In the genomic region with DNA sequence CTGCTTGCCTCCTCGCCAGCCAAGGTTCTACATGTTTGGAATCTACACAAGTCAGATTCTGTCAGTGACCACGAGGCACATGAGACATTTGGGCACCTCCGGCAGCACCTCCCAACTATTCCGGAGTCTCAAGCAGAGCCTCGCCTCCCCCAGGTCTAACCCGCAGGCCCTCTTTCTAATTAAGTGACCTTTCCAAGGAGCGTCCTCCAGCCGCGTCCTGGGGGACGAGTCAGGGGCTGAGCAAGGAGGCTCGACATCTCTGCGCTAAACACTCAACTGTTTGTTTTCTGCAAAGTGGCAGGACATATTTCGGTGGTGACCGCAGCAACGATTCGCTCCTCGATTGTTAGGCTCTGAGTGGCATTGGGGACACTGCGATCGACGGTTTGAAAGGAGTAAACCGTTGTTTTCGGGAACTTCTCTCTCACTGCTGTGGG, we compare ENCODE assay signal across 8 cellular contexts. TPM values are rescaled to one million over a fixed set of nuclear protein-coding genes. Genes with fewer than 3 reads are reported as not detected.
DNase-seq lines count a peak whose midpoint lies in the region; ATAC-seq, FAIRE-seq and TF ChIP-seq lines count a peak whose summit lies in the region.

No MANE protein-coding gene starts in this region.

- H3K4me3 ChIP-seq in CD8-positive, alpha-beta T cell (ENCODE audit: low read depth, low read length), result peak overlapping the region; percentile 57
- H3K4me3 ChIP-seq in astrocyte of the spinal cord (ENCODE audit: low read depth, low read length), result peak overlapping the region; percentile 59
- peak overlapping the region; percentile 54 to 75 (median 72) for H3K4me3 ChIP-seq in keratinocyte (ENCODE audit: control insufficient read depth in 2 of 3, extremely low read depth in 1 of 3, insufficient read depth in 2 of 3, low read depth in 1 of 3, low read length in 3 of 3)

- no peaks in the 10 kb centered on the region for H3K27me3 ChIP-seq in CD8-positive, alpha-beta T cell (ENCODE audit: insufficient read depth, low read length)
- peaks cover 23% of the 10 kb centered on the region for H3K27me3 ChIP-seq in keratinocyte (ENCODE audit: control insufficient read depth, extremely low read depth, insufficient read depth, low read length)

- no peak for FAIRE-seq in keratinocyte (lab: Jason Lieb, UNC)
- FAIRE-seq in HTR-8/SVneo (lab: Jason Lieb, UNC), result no peak

- dilution Hi-C loops in keratinocyte (cut with MboI; ENCODE audit: extremely low pct_ligation_motif_present, low sequenced_read_pairs), result no loop called here

- H3K9ac ChIP-seq in keratinocyte (ENCODE audit: control insufficient read depth, extremely low read depth, insufficient read depth, low read length), result no peak overlapping the region

- in situ Hi-C loops in astrocyte of the spinal cord (cut with HindIII; ENCODE audit: low sequenced_read_pairs), result no loop called here

- intact Hi-C loops in CD8-positive, alpha-beta T cell (cut with DNase I, micrococcal nuclease), result no loop called here

- DNase-seq in CD8-positive, alpha-beta T cell, result no peak
- peak; percentile 20 for DNase-seq in astrocyte of the spinal cord (ENCODE audit: low read depth, low spot score)
- no peak for DNase-seq in keratinocyte (ENCODE audit: low read depth, low spot score)
- peak in 1 of 2 donors; percentile 10 for DNase-seq in stimulated activated naive CD8-positive, alpha-beta T cell treated with anti-CD3 and anti-CD28 coated beads, Interleukin-15, amount 100 ng/mL, for 72 hours
- no peak for DNase-seq in HTR-8/SVneo (ENCODE audit: insufficient read length, low spot score)
- no peak for DNase-seq in UCSD-AML1 (lab: John Stamatoyannopoulos, UW; ENCODE audit: unreplicated experiment)
- no peak for DNase-seq in NCI-H524 treated with DMSO at 0.1 percent for 48 hours (lab: John Stamatoyannopoulos, UW)

- H3K9me3 ChIP-seq in CD8-positive, alpha-beta T cell (ENCODE audit: low read length), result no peaks in the 10 kb centered on the region
- H3K9me3 ChIP-seq in keratinocyte (ENCODE audit: control insufficient read depth, low read depth, low read length), result no peaks in the 10 kb centered on the region

- CTCF ChIA-PET in CD8-positive, alpha-beta T cell (lab: Charles Lee), result no interaction called here

- H3K27ac Mint-ChIP-seq in CD8-positive, alpha-beta T cell, result no peak overlapping the region
- no peak overlapping the region for H3K27ac Mint-ChIP-seq in stimulated activated naive CD8-positive, alpha-beta T cell treated with anti-CD3 and anti-CD28 coated beads, Interleukin-15, amount 100 ng/mL, for 72 hours

- H3K4me1 ChIP-seq in CD8-positive, alpha-beta T cell (ENCODE audit: insufficient read depth, low read length), result peaks cover 8% of the 10 kb centered on the region
- peaks cover 7% of the 10 kb centered on the region for H3K4me1 ChIP-seq in keratinocyte (ENCODE audit: control insufficient read depth, extremely low read depth, insufficient read depth, low read length)

- H3K4me3 Mint-ChIP-seq in CD8-positive, alpha-beta T cell, result peak overlapping the region; percentile 79
- H3K4me3 Mint-ChIP-seq in stimulated activated naive CD8-positive, alpha-beta T cell treated with anti-CD3 and anti-CD28 coated beads, Interleukin-15, amount 100 ng/mL, for 72 hours, result peak overlapping the region; percentile 80

- H3K9me3 Mint-ChIP-seq in CD8-positive, alpha-beta T cell, result no peaks in the 10 kb centered on the region
- H3K9me3 Mint-ChIP-seq in stimulated activated naive CD8-positive, alpha-beta T cell treated with anti-CD3 and anti-CD28 coated beads, Interleukin-15, amount 100 ng/mL, for 72 hours, result no peaks in the 10 kb centered on the region

- peaks cover 17% of the 10 kb centered on the region for H3K4me1 Mint-ChIP-seq in CD8-positive, alpha-beta T cell (ENCODE audit: low read depth)
- H3K4me1 Mint-ChIP-seq in stimulated activated naive CD8-positive, alpha-beta T cell treated with anti-CD3 and anti-CD28 coated beads, Interleukin-15, amount 100 ng/mL, for 72 hours, result peaks cover 19% of the 10 kb centered on the region

- POLR2A ChIA-PET in CD8-positive, alpha-beta T cell (lab: Charles Lee), result no interaction called here

- peak overlapping the region; percentile 81 for H3K4me2 ChIP-seq in keratinocyte (ENCODE audit: control insufficient read depth, extremely low read depth, insufficient read depth, low read depth, low read length)

- no peaks in the 10 kb centered on the region for H3K36me3 ChIP-seq in CD8-positive, alpha-beta T cell (ENCODE audit: insufficient read depth, low read length)
- no peaks in the 10 kb centered on the region for H3K36me3 ChIP-seq in keratinocyte (ENCODE audit: control insufficient read depth in 2 of 2, extremely low read depth in 1 of 2, insufficient read depth in 2 of 2, low read length in 2 of 2)

- H4K20me1 ChIP-seq in keratinocyte (ENCODE audit: control insufficient read depth, extremely low read depth, insufficient read depth, low read length), result no peaks in the 10 kb centered on the region

- no peaks in the 10 kb centered on the region for H3K9me1 ChIP-seq in keratinocyte (ENCODE audit: control insufficient read depth, extremely low read depth, insufficient read depth, low read length)

- no peaks in the 10 kb centered on the region for H3K36me3 Mint-ChIP-seq in CD8-positive, alpha-beta T cell

- H2AFZ ChIP-seq in keratinocyte (ENCODE audit: control insufficient read depth, low read length), result peak overlapping the region; percentile 72

- peaks cover 58% of the 10 kb centered on the region for H3K27me3 Mint-ChIP-seq in CD8-positive, alpha-beta T cell (ENCODE audit: low read depth)
- peaks cover 66% of the 10 kb centered on the region for H3K27me3 Mint-ChIP-seq in stimulated activated naive CD8-positive, alpha-beta T cell treated with anti-CD3 and anti-CD28 coated beads, Interleukin-15, amount 100 ng/mL, for 72 hours

- TF ChIP-seq CTCF in CD8-positive, alpha-beta T cell (IDR thresholded peaks at IDR 0.05), result no peak
- no peak for TF ChIP-seq CTCF in astrocyte of the spinal cord (IDR thresholded peaks at IDR 0.05; ENCODE audit: low read depth, low read length)
- no peak for TF ChIP-seq CTCF in keratinocyte (optimal IDR thresholded peaks at IDR 0.05 in 1 of 3, IDR thresholded peaks at IDR 0.05 in 1 of 3, conservative IDR thresholded peaks at IDR 0.05 in 1 of 3; ENCODE audit: extremely low read depth in 1 of 3, insufficient read depth in 2 of 3, low read length in 3 of 3)

- H3K79me2 ChIP-seq in keratinocyte (ENCODE audit: control insufficient read depth, insufficient read depth, low read length), result no peaks in the 10 kb centered on the region

- H3K27ac ChIP-seq in CD8-positive, alpha-beta T cell (ENCODE audit: low read depth, low read length), result no peak overlapping the region
- H3K27ac ChIP-seq in keratinocyte (ENCODE audit: control insufficient read depth, insufficient read depth, low read length), result no peak overlapping the region

- ATAC-seq in CD8-positive, alpha-beta T cell, result no peak
- peak; percentile 4 for ATAC-seq in HG03175 (IDR thresholded peaks at IDR 0.05; ENCODE audit: unreplicated experiment)
- ATAC-seq in stimulated activated naive CD8-positive, alpha-beta T cell treated with anti-CD3 and anti-CD28 coated beads, Interleukin-15, amount 100 ng/mL, for 72 hours, result peak; percentile 3

RNA-seq across cellular contexts. Expression of gene ARMH4, which starts 0.7 kb away (rescaled TPM):
- total RNA-seq in CD8-positive, alpha-beta T cell, result not detected
- polyA plus RNA-seq in keratinocyte, result 0.55 to 0.57 TPM (median 0.56 TPM) in 3 replicates
- polyA plus RNA-seq in keratinocyte (2011; ENCODE audit: low read depth), result 0.29 TPM
- 0.15 and 0.16 TPM in 2 replicates for polyA plus RNA-seq in keratinocyte (2011; cell fraction: cytosol; rRNA removed)
- polyA plus RNA-seq in keratinocyte (2011; cell fraction: nucleus; rRNA removed), result 0.64 and 1.0 TPM in 2 replicates
- polyA plus RNA-seq in keratinocyte (2012; ENCODE audit: low replicate concordance), result 0.14 and 0.55 TPM in 2 replicates
- polyA minus RNA-seq in keratinocyte, result 0.49 to 1.3 TPM (median 0.75 TPM) in 3 replicates
- polyA minus RNA-seq in keratinocyte (2011; cell fraction: cytosol; rRNA and poly(A)+ RNA removed), result not detected
- polyA minus RNA-seq in keratinocyte (2011; cell fraction: nucleus; rRNA and poly(A)+ RNA removed), result 21.2 and 24.5 TPM in 2 replicates

RNA-seq across cellular contexts. Expression of gene ACTR10, which starts 48.7 kb away (rescaled TPM):
- 10 to 100 TPM; 47.5 to 47.7 TPM for total RNA-seq in CD8-positive, alpha-beta T cell
- 59.1 to 125 TPM (median 84.1 TPM) in 3 replicates for polyA plus RNA-seq in keratinocyte
- 62.2 TPM for polyA plus RNA-seq in keratinocyte (2011; ENCODE audit: low read depth)
- 59.9 and 192 TPM in 2 replicates for polyA plus RNA-seq in keratinocyte (2011; cell fraction: cytosol; rRNA removed)
- 117 and 139 TPM in 2 replicates for polyA plus RNA-seq in keratinocyte (2011; cell fraction: nucleus; rRNA removed)
- 60.2 and 64.0 TPM in 2 replicates for polyA plus RNA-seq in keratinocyte (2012; ENCODE audit: low replicate concordance)
- 5.2 to 41.9 TPM (median 27.5 TPM) in 3 replicates for polyA minus RNA-seq in keratinocyte
- polyA minus RNA-seq in keratinocyte (2011; cell fraction: cytosol; rRNA and poly(A)+ RNA removed), result 37.6 TPM
- polyA minus RNA-seq in keratinocyte (2011; cell fraction: nucleus; rRNA and poly(A)+ RNA removed), result 17.7 and 37.9 TPM in 2 replicates
